In the genomic region with DNA sequence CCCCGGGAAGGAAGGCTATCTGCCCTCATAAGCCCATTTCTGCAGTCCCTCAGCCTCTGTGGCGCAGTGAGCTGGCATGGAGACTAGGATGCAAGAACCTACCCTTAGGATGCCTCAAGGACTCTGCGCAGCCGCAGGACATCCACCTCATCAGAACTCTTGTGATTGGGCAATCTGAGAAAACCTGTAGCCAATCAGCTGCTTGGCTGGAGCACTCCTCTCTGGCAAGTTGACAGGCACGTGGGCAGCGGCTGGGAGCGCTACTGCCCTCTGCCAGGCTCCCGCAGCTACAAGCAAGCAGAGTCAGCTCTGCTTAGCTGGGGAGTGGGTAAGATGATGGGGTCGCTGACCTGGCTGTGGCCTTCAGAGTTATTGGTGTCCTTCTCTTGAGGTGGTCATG, we compare ENCODE assay signal across 1 cellular context.
TF ChIP-seq lines count a peak whose summit lies in the region.

No MANE protein-coding gene starts in this region.

TF ChIP-seq in GM23338, 12 proteins besides CTCF, POLR2A, EP300 and RAD21 (continued from another document):
- TF ChIP-seq, protein P1, sequence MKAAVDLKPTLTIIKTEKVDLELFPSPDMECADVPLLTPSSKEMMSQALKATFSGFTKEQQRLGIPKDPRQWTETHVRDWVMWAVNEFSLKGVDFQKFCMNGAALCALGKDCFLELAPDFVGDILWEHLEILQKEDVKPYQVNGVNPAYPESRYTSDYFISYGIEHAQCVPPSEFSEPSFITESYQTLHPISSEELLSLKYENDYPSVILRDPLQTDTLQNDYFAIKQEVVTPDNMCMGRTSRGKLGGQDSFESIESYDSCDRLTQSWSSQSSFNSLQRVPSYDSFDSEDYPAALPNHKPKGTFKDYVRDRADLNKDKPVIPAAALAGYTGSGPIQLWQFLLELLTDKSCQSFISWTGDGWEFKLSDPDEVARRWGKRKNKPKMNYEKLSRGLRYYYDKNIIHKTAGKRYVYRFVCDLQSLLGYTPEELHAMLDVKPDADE (IDR thresholded peaks at IDR 0.05) = no peak
- TF ChIP-seq REST (IDR thresholded peaks at IDR 0.05; ENCODE audit: unreplicated experiment) = no peak
